18 cellular contexts compared by ENCODE assay signal in genomic region chr15:46442196-46442595, GRCh38.
DNase-seq lines count a peak whose midpoint lies in the region; ATAC-seq and TF ChIP-seq lines count a peak whose summit lies in the region.
"Had no signal": no experiment of that assay in that cellular context is flagged by ENCODE, and none has a peak within 500 bp of the region (broad histone marks: within the 10 kb centered on the region; RNA-seq: fewer than 3 reads in every experiment).

No MANE protein-coding gene starts in this region.

- H3K27ac ChIP-seq in PC-3 (ENCODE audit: low read length): no peak overlapping the region
- H3K27ac ChIP-seq: cardiac muscle cell, neural progenitor cell had no signal

- H2AFZ ChIP-seq in PC-3 (ENCODE audit: low read length): no peak overlapping the region
- H2AFZ ChIP-seq: neural progenitor cell had no signal

- no peak for ATAC-seq in PC-3
- ATAC-seq in activated CD4-positive, CD25-positive, alpha-beta regulatory T cell treated with anti-CD3 and anti-CD28 coated beads, Interleukin-2, amount 50 U/mL, for 24 hours: no peak
- ATAC-seq: activated naive CD4-positive, alpha-beta T cell treated with anti-CD3 and anti-CD28 coated beads, Interleukin-2, amount 50 U/mL, for 72 hours; activated T-cell treated with anti-CD3 and anti-CD28 coated beads, Interleukin-2, amount 50 U/mL, for 4 hours; HCT116 had no signal

- no peaks in the 10 kb centered on the region for H3K9me3 ChIP-seq in PC-3 (ENCODE audit: low read length)

- peak; percentile 16 for DNase-seq in GM03348 (ENCODE audit: low spot score)
- peak; percentile 42 for DNase-seq in PC-3
- DNase-seq in fibroblast of mammary gland (ENCODE audit: low read depth): peak; percentile 11
- DNase-seq in renal cortical epithelial cell (ENCODE audit: low read depth): peak; percentile 96
- no peak for DNase-seq in NCI-H2081 treated with DMSO at 0.1 percent for 48 hours (lab: John Stamatoyannopoulos, UW)
- DNase-seq in NCI-H2227 (lab: John Stamatoyannopoulos, UW; ENCODE audit: unreplicated experiment): no peak
- DNase-seq: activated CD4-positive, alpha-beta T cell treated with anti-CD3 and anti-CD28 coated beads, Interleukin-2, amount 50 U/mL, for 48 hours; activated T-cell treated with anti-CD3 and anti-CD28 coated beads, Interleukin-2, amount 50 U/mL, for 4 hours; effector CD4-positive, alpha-beta T cell; NCI-H1092; retina; stimulated activated CD4-positive, alpha-beta T cell treated with anti-CD3 and anti-CD28 coated beads, Interleukin-1b, Interleukin-23, amount 100 ng/mL, for 48 hours; substantia nigra had no signal

- POLR2A ChIA-PET in PC-3 (lab: Charles Lee; ENCODE audit: unreplicated experiment): no interaction called here

- no TSS peak for BruUV-seq in PC-3 (replicated peaks; lab: Mats Ljungman, UMichigan)

- CTCF ChIA-PET in PC-3 (lab: Charles Lee): no interaction called here

- H3K9ac ChIP-seq in PC-3 (ENCODE audit: low read length): no peak overlapping the region
- H3K9ac ChIP-seq: neural progenitor cell had no signal

- no peak for TF ChIP-seq CTCF in PC-3 (conservative IDR thresholded peaks at IDR 0.05; ENCODE audit: low read depth, low read length)
- no peak for TF ChIP-seq CTCF in fibroblast of mammary gland (conservative IDR thresholded peaks at IDR 0.05; ENCODE audit: control insufficient read depth, insufficient read depth, low read depth, low read length)

- no peaks in the 10 kb centered on the region for H3K4me1 ChIP-seq in PC-3 (ENCODE audit: insufficient read depth, low read length)
- H3K4me1 ChIP-seq: neural progenitor cell had no signal

- H3K79me2 ChIP-seq in PC-3 (ENCODE audit: low read length): no peaks in the 10 kb centered on the region

- H3K9me2 ChIP-seq in PC-3 (replicated peaks; ENCODE audit: low read length): no peaks in the 10 kb centered on the region

- H3K4me3 ChIP-seq in PC-3 (ENCODE audit: low read length) (no peak overlapping the region), fibroblast of mammary gland (ENCODE audit: control insufficient read depth, low read depth, low read length) (no peak overlapping the region)
- H3K4me3 ChIP-seq: cardiac muscle cell, neural progenitor cell had no signal

- no peaks in the 10 kb centered on the region for H3K36me3 ChIP-seq in PC-3 (ENCODE audit: low read depth, low read length)
- H3K36me3 ChIP-seq: cardiac muscle cell, neural progenitor cell had no signal

- H4K20me1 ChIP-seq in PC-3 (ENCODE audit: low read length): no peaks in the 10 kb centered on the region

- intact Hi-C loops in PC-3 (cut with micrococcal nuclease): no loop called here

- H3K27me3 ChIP-seq in PC-3 (ENCODE audit: low read length): no peaks in the 10 kb centered on the region
- H3K27me3 ChIP-seq: cardiac muscle cell, neural progenitor cell had no signal

- H3K4me2 ChIP-seq in PC-3 (ENCODE audit: low read length): no peak overlapping the region
- H3K4me2 ChIP-seq: neural progenitor cell had no signal

- no peaks in the 10 kb centered on the region for H3F3A ChIP-seq in PC-3 (ENCODE audit: low read length, unreplicated experiment)

Comparison
In these comparisons a context has a peak if more than half of its experiments do, and no peak if none do; other contexts are left out.
1. DNase-seq: peak in GM03348 (single experiment), PC-3 (single experiment), fibroblast of mammary gland (single experiment) and renal cortical epithelial cell (single experiment); none in NCI-H2081 treated with DMSO at 0.1 percent for 48 hours (single experiment) and NCI-H2227 (single experiment).